Comparison of ENCODE assay signal across 8 cellular contexts in the genomic region with DNA sequence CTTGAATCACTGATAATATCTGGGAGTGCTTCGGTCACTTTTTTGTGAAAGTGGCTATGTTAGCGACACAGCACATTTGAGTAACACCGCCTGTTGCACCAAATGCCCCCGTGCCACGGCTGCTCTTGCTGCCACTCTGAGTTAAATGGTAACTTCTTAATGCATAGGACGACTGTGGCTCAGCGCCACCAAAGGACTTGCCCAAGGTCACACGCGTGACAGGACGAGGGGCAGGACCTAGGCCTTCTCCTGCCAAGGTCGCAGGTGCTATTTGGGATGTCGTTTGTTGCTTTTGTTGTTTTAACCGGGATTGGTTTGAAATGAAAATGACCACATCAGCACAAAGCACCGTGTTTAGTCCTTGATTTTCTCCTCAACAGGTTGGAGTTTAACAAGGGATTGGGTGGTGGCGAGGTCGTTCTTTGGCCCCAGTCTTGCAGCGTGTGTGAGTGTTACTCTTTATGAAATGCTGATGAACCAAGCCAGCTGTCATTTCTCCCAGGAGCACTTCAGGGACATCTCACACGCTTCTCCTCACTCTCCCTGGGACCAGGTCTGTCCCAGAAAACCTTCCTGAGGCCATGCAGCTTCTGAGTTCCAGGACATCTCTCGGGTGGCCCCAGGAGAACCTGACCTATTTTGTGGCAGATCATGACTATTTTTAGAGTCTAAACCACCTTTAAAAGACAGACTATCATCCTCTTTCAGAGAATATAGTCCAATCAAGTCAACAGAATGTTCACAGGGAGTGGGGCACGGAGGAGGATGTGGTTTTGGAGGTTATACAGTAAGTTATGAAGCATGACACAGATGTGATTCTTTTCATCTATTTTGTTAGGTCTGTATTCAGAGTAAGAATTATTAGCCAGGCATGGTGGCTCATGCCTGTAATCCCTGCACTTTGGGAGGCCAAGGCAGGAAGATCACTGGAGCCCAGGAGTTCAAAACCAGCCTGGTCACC. TPM values are rescaled to one million over a fixed set of nuclear protein-coding genes. Genes with fewer than 3 reads are reported as not detected.
A peak's percentile ranks its signal among the peaks of the same experiment; 100 is the strongest.
DNase-seq lines count a peak whose midpoint lies in the region; ATAC-seq and TF ChIP-seq lines count a peak whose summit lies in the region.

No MANE protein-coding gene starts in this region.

- intact Hi-C loops in Calu3 (cut with micrococcal nuclease; ENCODE audit: unreplicated experiment), result no loop called here

- DNase-seq in Calu3 (no peak), myocyte (ENCODE audit: low read depth) (peak; percentile 59), NCI-H146 treated with DMSO at 0.1 percent for 48 hours (lab: John Stamatoyannopoulos, UW; ENCODE audit: unreplicated experiment) (no peak), middle frontal gyrus (ENCODE audit: extremely low spot score, low spot score) (no peak), NCI-H82 treated with DMSO at 0.1 percent for 48 hours (lab: John Stamatoyannopoulos, UW; ENCODE audit: unreplicated experiment) (no peak)
- no peak for DNase-seq in activated T-cell treated with anti-CD3 and anti-CD28 coated beads, Interleukin-2, amount 50 U/mL, for 24 hours

- H3K27ac Mint-ChIP-seq in Calu3 (ENCODE audit: unreplicated experiment), result peak overlapping the region; percentile 44
- peak overlapping the region; percentile 10 for H3K27ac Mint-ChIP-seq in activated T-cell treated with anti-CD3 and anti-CD28 coated beads, Interleukin-2, amount 50 U/mL, for 24 hours

- no TSS peak for BruUV-seq in Calu3 (replicated peaks; lab: Mats Ljungman, UMichigan)

- peaks cover 34% of the 10 kb centered on the region for H3K36me3 Mint-ChIP-seq in Calu3 (ENCODE audit: insufficient read depth, unreplicated experiment)
- no peaks in the 10 kb centered on the region for H3K36me3 Mint-ChIP-seq in activated T-cell treated with anti-CD3 and anti-CD28 coated beads, Interleukin-2, amount 50 U/mL, for 24 hours (ENCODE audit: low read depth)

- H3K9me3 Mint-ChIP-seq in Calu3 (ENCODE audit: low read depth, unreplicated experiment), result no peaks in the 10 kb centered on the region
- no peaks in the 10 kb centered on the region for H3K9me3 Mint-ChIP-seq in activated T-cell treated with anti-CD3 and anti-CD28 coated beads, Interleukin-2, amount 50 U/mL, for 24 hours

- CTCF ChIA-PET in Calu3 (lab: Charles Lee), result no interaction called here

- H3K4me1 Mint-ChIP-seq in Calu3 (ENCODE audit: low read depth, unreplicated experiment), result peaks cover 26% of the 10 kb centered on the region
- peaks cover 34% of the 10 kb centered on the region for H3K4me1 Mint-ChIP-seq in activated T-cell treated with anti-CD3 and anti-CD28 coated beads, Interleukin-2, amount 50 U/mL, for 24 hours (ENCODE audit: low read depth)

- TF ChIP-seq CTCF in Calu3 (IDR thresholded peaks at IDR 0.05; ENCODE audit: unreplicated experiment), result no peak

- ATAC-seq in HG03159 (IDR thresholded peaks at IDR 0.05; ENCODE audit: unreplicated experiment), result peak; percentile 70
- no peak for ATAC-seq in HG03565 (IDR thresholded peaks at IDR 0.05; ENCODE audit: unreplicated experiment)

- no peaks in the 10 kb centered on the region for H3K27me3 Mint-ChIP-seq in Calu3 (ENCODE audit: unreplicated experiment)
- peaks cover 1% of the 10 kb centered on the region for H3K27me3 Mint-ChIP-seq in activated T-cell treated with anti-CD3 and anti-CD28 coated beads, Interleukin-2, amount 50 U/mL, for 24 hours

- no peak overlapping the region for H3K4me3 Mint-ChIP-seq in Calu3 (ENCODE audit: low read depth, unreplicated experiment)
- H3K4me3 Mint-ChIP-seq in activated T-cell treated with anti-CD3 and anti-CD28 coated beads, Interleukin-2, amount 50 U/mL, for 24 hours, result no peak overlapping the region

RNA-seq across cellular contexts. Expression of gene MTCL1, which starts 49.9 kb away (rescaled TPM):
- total RNA-seq in Calu3 (2022) (297 and 314 TPM in 2 replicates), myocyte (65.7 and 66.9 TPM in 2 replicates)
- polyA plus RNA-seq in myocyte (2012), result 16.8 TPM
